21 cellular contexts compared by ENCODE assay signal in genomic region chr3:58098531-58098930, GRCh38.
"Had no signal": no experiment of that assay in that cellular context is flagged by ENCODE, and none has a peak within 500 bp of the region (broad histone marks: within the 10 kb centered on the region; RNA-seq: fewer than 3 reads in every experiment).

No MANE protein-coding gene starts in this region.

- H3K9me3 Mint-ChIP-seq: brain; T-helper 1 cell treated with Interleukin-12 subunit alpha and Interleukin-12 subunit beta and Interleukin-4 antibody, amounts not matched to agents 30 μg/mL and 1 μg/mL, for 36 hours; WTC11 had no signal

- H3K27me3 Mint-ChIP-seq: activated naive CD8-positive, alpha-beta T cell; brain had no signal

- H3K27ac Mint-ChIP-seq: activated CD8-positive, alpha-beta T cell treated with anti-CD3 and anti-CD28 coated beads, Interleukin-2, amount 10 ng/mL, durations not matched to agents 7 days and 5 days; activated naive CD8-positive, alpha-beta T cell; brain; T-helper 1 cell treated with Interleukin-12 subunit alpha and Interleukin-12 subunit beta and Interleukin-4 antibody, amounts not matched to agents 30 μg/mL and 1 μg/mL, for 36 hours; WTC11 had no signal

- H3K27ac ChIP-seq: Peyer's patch had no signal

- H3K4me1 Mint-ChIP-seq: brain, WTC11 had no signal

- ATAC-seq: activated CD8-positive, alpha-beta T cell treated with anti-CD3 and anti-CD28 coated beads, Interleukin-2, amount 10 ng/mL, durations not matched to agents 7 days and 5 days; WTC11 had no signal

- H3K4me3 Mint-ChIP-seq: activated CD8-positive, alpha-beta T cell treated with anti-CD3 and anti-CD28 coated beads, Interleukin-2, amount 10 ng/mL, durations not matched to agents 7 days and 5 days; activated naive CD8-positive, alpha-beta T cell; brain; T-helper 1 cell treated with Interleukin-12 subunit alpha and Interleukin-12 subunit beta and Interleukin-4 antibody, amounts not matched to agents 30 μg/mL and 1 μg/mL, for 36 hours; WTC11 had no signal

- DNase-seq: activated CD4-positive, alpha-beta T cell treated with anti-CD3 and anti-CD28 coated beads for 48 hours; activated CD4-positive, alpha-beta T cell treated with anti-CD3 and anti-CD28 coated beads, Interleukin-2, amount 50 U/mL, for 4 hours; activated CD4-positive, CD25-positive, alpha-beta regulatory T cell treated with anti-CD3 and anti-CD28 coated beads, Interleukin-2, amount 50 U/mL, for 72 hours; activated CD8-positive, alpha-beta memory T cell treated with anti-CD3 and anti-CD28 coated beads, Interleukin-2, amount 50 U/mL, for 48 hours; activated CD8-positive, alpha-beta T cell treated with anti-CD3 and anti-CD28 coated beads, Interleukin-2, amount 10 ng/mL, durations not matched to agents 7 days and 5 days; activated naive CD4-positive, alpha-beta T cell; activated T-cell treated with anti-CD3 and anti-CD28 coated beads, Interleukin-2, amount 50 U/mL, for 1 hour; amygdala; Kasumi-1; NCI-H1048; NCI-H146; NCI-H187 treated with DMSO at 0.1 percent for 48 hours; NCI-H2081 treated with DMSO at 0.1 percent for 48 hours; NCI-H446; NCI-H524; Peyer's patch; SHP77 treated with DMSO at 0.1 percent for 48 hours had no signal
